In the genomic region with DNA sequence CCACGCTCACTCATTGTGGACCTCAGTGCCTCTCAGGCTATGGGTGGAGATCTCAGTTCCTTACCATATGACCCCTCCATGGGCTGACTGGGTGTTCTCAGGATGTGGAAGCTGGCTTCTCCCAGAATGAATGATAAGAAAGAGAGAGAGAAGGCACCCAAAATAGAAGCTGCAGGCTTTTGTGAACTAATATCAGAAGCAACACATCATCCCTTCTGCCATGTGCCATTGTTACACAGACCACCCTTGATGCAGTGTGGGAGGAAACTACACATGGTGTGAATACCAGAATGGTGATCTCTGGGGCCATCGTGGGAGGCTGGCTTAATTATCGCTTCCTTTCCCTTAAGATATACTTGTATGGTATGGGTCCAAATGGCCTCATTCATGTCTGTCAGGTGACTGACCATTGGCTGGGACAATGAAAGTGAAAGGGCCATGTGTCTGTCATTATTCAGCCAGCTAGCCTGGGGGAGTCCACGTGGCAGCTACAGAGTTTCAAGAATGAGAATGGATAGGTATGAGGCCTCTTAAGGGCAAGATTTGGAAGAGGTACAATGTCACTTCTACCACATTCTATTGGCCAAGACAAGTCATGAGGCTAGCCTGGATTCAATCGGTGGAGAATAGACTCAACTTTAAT, we compare ENCODE assay signal across 34 cellular contexts. TPM values are rescaled to one million over a fixed set of nuclear protein-coding genes. Genes with fewer than 3 reads are reported as not detected.
A peak's percentile ranks its signal among the peaks of the same experiment; 100 is the strongest.
DNase-seq lines count a peak whose midpoint lies in the region; ATAC-seq, FAIRE-seq and TF ChIP-seq lines count a peak whose summit lies in the region.
"Had no signal": no experiment of that assay in that cellular context is flagged by ENCODE, and none has a peak within 500 bp of the region (broad histone marks: within the 10 kb centered on the region; RNA-seq: fewer than 3 reads in every experiment).

No MANE protein-coding gene starts in this region.

- H3K27me3 Mint-ChIP-seq in dendritic cell treated with granulocyte-macrophage colony-stimulating factor and Interleukin-4, amounts not matched to agents 40 ng/mL and 50 ng/mL, for 4 days = peaks cover 14% of the 10 kb centered on the region
- H3K27me3 Mint-ChIP-seq in stimulated activated memory B cell treated with anti-CD40 and anti-IgM and Interleukin-4, amounts not matched to agents 10 μg/mL and 1 μg/mL and 100 μg/mL, for 72 hours = no peaks in the 10 kb centered on the region
- H3K27me3 Mint-ChIP-seq: activated B cell treated with CpG ODN at 0.5 μM for 24 hours, type B pancreatic cell had no signal

- H2BK5ac ChIP-seq in IMR-90 (ENCODE audit: low read depth, low read length, poor library complexity, severe bottlenecking) = no peak overlapping the region

- no peaks in the 10 kb centered on the region; the same call in 1 of the 2 replicates for H3K9me1 ChIP-seq in IMR-90 (ENCODE audit: insufficient read depth, low read length)

- CTCF ChIA-PET in IMR-90 (lab: Yijun Ruan, JAX) = no interaction called here

- no CpG with 5 or more reads among the region's 5 CpGs for WGBS in IMR-90 (ENCODE audit: extremely low coverage in 2 of 2, insufficient read length in 1 of 2), 2 experiments

- no peak overlapping the region for H3K56ac ChIP-seq in IMR-90 (ENCODE audit: extremely low read depth, insufficient read depth, low read length)

- H2BK20ac ChIP-seq in IMR-90 (ENCODE audit: low read depth, low read length) = 0 out of 2 replicates have a peak overlapping the region, but pooled peaks have one; percentile 17

- H2AK5ac ChIP-seq in IMR-90 (ENCODE audit: low read depth, low read length) = peak overlapping the region; percentile 30; the same call in 1 of the 2 replicates

- in situ Hi-C loops in IMR-90 (cut with MboI; ENCODE audit: low sequenced_read_pairs) = no loop called here

- no peaks in the 10 kb centered on the region for H4K20me1 ChIP-seq in IMR-90 (ENCODE audit: insufficient read depth, low read length)

- peak overlapping the region; percentile 37 for H3K4me3 Mint-ChIP-seq in dendritic cell treated with granulocyte-macrophage colony-stimulating factor and Interleukin-4, amounts not matched to agents 40 ng/mL and 50 ng/mL, for 4 days
- H3K4me3 Mint-ChIP-seq in stimulated activated memory B cell treated with anti-CD40 and anti-IgM and Interleukin-4, amounts not matched to agents 10 μg/mL and 1 μg/mL and 100 μg/mL, for 72 hours = no peak overlapping the region
- H3K4me3 Mint-ChIP-seq: activated B cell treated with CpG ODN at 0.5 μM for 24 hours; activated CD8-positive, alpha-beta memory T cell treated with anti-CD3 and anti-CD28 coated beads, Interleukin-2, amount 10 ng/mL, durations not matched to agents 7 days and 5 days; activated T-cell treated with anti-CD3 and anti-CD28 coated beads, Interleukin-2, amount 50 U/mL, for 4 hours; type B pancreatic cell had no signal

- peak; percentile 33 for FAIRE-seq in GM12892 (lab: Jason Lieb, UNC)
- FAIRE-seq: H54, islet of Langerhans had no signal

- no peak overlapping the region for H2BK120ac ChIP-seq in IMR-90 (ENCODE audit: low read depth, low read length)

- BruUV-seq in IMR-90 (replicated peaks; lab: Mats Ljungman, UMichigan) = no TSS peak

- H3K9ac ChIP-seq in IMR-90 (ENCODE audit: low read depth, low read length) = no peak overlapping the region

- H3K4me3 ChIP-seq in IMR-90 (ENCODE audit: insufficient read depth, low read depth, low read length) = no peak overlapping the region
- H3K4me3 ChIP-seq: colonic mucosa, left lung, psoas muscle had no signal

- H2AFZ ChIP-seq in IMR-90 (replicated peaks; ENCODE audit: low read length, poor library complexity) = no peak overlapping the region

- 0 out of 3 replicates have a peak overlapping the region, but pooled peaks have one; percentile 1 for H2BK15ac ChIP-seq in IMR-90 (ENCODE audit: low read depth, low read length)

- H3K79me1 ChIP-seq in IMR-90 (ENCODE audit: low read depth in 1 of 2, low read length in 2 of 2) = no peaks in the 10 kb centered on the region

- TF ChIP-seq POLR2A in GM12892 (IDR thresholded peaks at IDR 0.05; ENCODE audit: low read depth, low read length) (no peak), IMR-90 (IDR thresholded peaks at IDR 0.05; ENCODE audit: low read depth, low read length) (no peak)

- no peak for TF ChIP-seq RAD21 in IMR-90 (IDR thresholded peaks at IDR 0.05; ENCODE audit: low read length)

- H3K9me3 Mint-ChIP-seq in dendritic cell treated with granulocyte-macrophage colony-stimulating factor and Interleukin-4, amounts not matched to agents 40 ng/mL and 50 ng/mL, for 4 days = no peaks in the 10 kb centered on the region
- no peaks in the 10 kb centered on the region for H3K9me3 Mint-ChIP-seq in stimulated activated memory B cell treated with anti-CD40 and anti-IgM and Interleukin-4, amounts not matched to agents 10 μg/mL and 1 μg/mL and 100 μg/mL, for 72 hours
- H3K9me3 Mint-ChIP-seq: activated B cell treated with CpG ODN at 0.5 μM for 24 hours; activated T-cell treated with anti-CD3 and anti-CD28 coated beads, Interleukin-2, amount 50 U/mL, for 4 hours; type B pancreatic cell had no signal

- H3K4me2 ChIP-seq in IMR-90 (ENCODE audit: low read depth, low read length) = no peak overlapping the region

- H3K18ac ChIP-seq in IMR-90 (ENCODE audit: low read depth, low read length) = no peak overlapping the region

- no peaks in the 10 kb centered on the region for H3K36me3 ChIP-seq in IMR-90 (ENCODE audit: control insufficient read depth, insufficient read depth, low read length)
- H3K36me3 ChIP-seq: colonic mucosa, left lung had no signal

- H4K8ac ChIP-seq in IMR-90 (ENCODE audit: low read depth in 2 of 2, low read length in 2 of 2) = no peak overlapping the region

- ATAC-seq in IMR-90 (ENCODE audit: low read depth) (no peak), HG02840 (IDR thresholded peaks at IDR 0.05; ENCODE audit: low FRiP score, unreplicated experiment) (no peak), HG03159 (IDR thresholded peaks at IDR 0.05; ENCODE audit: unreplicated experiment) (no peak)
- no peak for ATAC-seq in stimulated activated memory B cell treated with anti-CD40 and anti-IgM and Interleukin-4, amounts not matched to agents 10 μg/mL and 1 μg/mL and 100 μg/mL, for 72 hours
- ATAC-seq: activated CD8-positive, alpha-beta memory T cell treated with anti-CD3 and anti-CD28 coated beads, Interleukin-2, amount 10 ng/mL, durations not matched to agents 7 days and 5 days; activated T-cell treated with anti-CD3 and anti-CD28 coated beads, Interleukin-2, amount 50 U/mL, for 4 hours; left lung; Panc1; psoas muscle had no signal

- peak overlapping the region; percentile 75 for H3K27ac Mint-ChIP-seq in dendritic cell treated with granulocyte-macrophage colony-stimulating factor and Interleukin-4, amounts not matched to agents 40 ng/mL and 50 ng/mL, for 4 days
- peak overlapping the region; percentile 45 for H3K27ac Mint-ChIP-seq in stimulated activated memory B cell treated with anti-CD40 and anti-IgM and Interleukin-4, amounts not matched to agents 10 μg/mL and 1 μg/mL and 100 μg/mL, for 72 hours
- H3K27ac Mint-ChIP-seq: activated CD8-positive, alpha-beta memory T cell treated with anti-CD3 and anti-CD28 coated beads, Interleukin-2, amount 10 ng/mL, durations not matched to agents 7 days and 5 days had no signal

- no peaks in the 10 kb centered on the region for H3K27me3 ChIP-seq in IMR-90 (ENCODE audit: control insufficient read depth, insufficient read depth, low read length)
- H3K27me3 ChIP-seq: colonic mucosa, left lung had no signal

- H3K4me1 ChIP-seq in IMR-90 (ENCODE audit: control insufficient read depth, insufficient read depth, low read length) = peaks cover 10% of the 10 kb centered on the region
- H3K4me1 ChIP-seq: colonic mucosa had no signal

- dilution Hi-C loops in IMR-90 (cut with HindIII; ENCODE audit: low sequenced_read_pairs, unreplicated experiment) = no loop called here

- intact Hi-C loops in IMR-90 (cut with micrococcal nuclease) = no loop called here
- intact Hi-C loops in dendritic cell treated with granulocyte-macrophage colony-stimulating factor and Interleukin-4, amounts not matched to agents 40 ng/mL and 50 ng/mL, for 4 days (cut with micrococcal nuclease) = no loop called here

- H3K4ac ChIP-seq in IMR-90 (ENCODE audit: low read depth, low read length) = no peak overlapping the region

- no peak overlapping the region for H3K27ac ChIP-seq in IMR-90 (ENCODE audit: insufficient read depth, low read length)
- H3K27ac ChIP-seq: C4-2B, colonic mucosa, left lung, psoas muscle had no signal

- no peak overlapping the region for H4K91ac ChIP-seq in IMR-90 (ENCODE audit: insufficient read depth, low read depth, low read length)

- peaks cover 63% of the 10 kb centered on the region for H3K4me1 Mint-ChIP-seq in dendritic cell treated with granulocyte-macrophage colony-stimulating factor and Interleukin-4, amounts not matched to agents 40 ng/mL and 50 ng/mL, for 4 days (ENCODE audit: low read depth)
- peaks cover 63% of the 10 kb centered on the region for H3K4me1 Mint-ChIP-seq in stimulated activated memory B cell treated with anti-CD40 and anti-IgM and Interleukin-4, amounts not matched to agents 10 μg/mL and 1 μg/mL and 100 μg/mL, for 72 hours

- no peaks in the 10 kb centered on the region for H3K36me3 Mint-ChIP-seq in dendritic cell treated with granulocyte-macrophage colony-stimulating factor and Interleukin-4, amounts not matched to agents 40 ng/mL and 50 ng/mL, for 4 days (ENCODE audit: low read depth)
- H3K36me3 Mint-ChIP-seq in stimulated activated memory B cell treated with anti-CD40 and anti-IgM and Interleukin-4, amounts not matched to agents 10 μg/mL and 1 μg/mL and 100 μg/mL, for 72 hours = no peaks in the 10 kb centered on the region
- H3K36me3 Mint-ChIP-seq: type B pancreatic cell had no signal

- H3K14ac ChIP-seq in IMR-90 (replicated peaks; ENCODE audit: low read depth, low read length) = no peak overlapping the region

- H4K5ac ChIP-seq in IMR-90 (ENCODE audit: low read depth, low read length) = no peak overlapping the region

- DNase-seq in GM12892 (ENCODE audit: insufficient read length) = no peak
- DNase-seq in IMR-90 = no peak
- DNase-seq in medulla oblongata (ENCODE audit: extremely low spot score) = no peak
- DNase-seq: activated B cell treated with CpG ODN at 0.5 μM for 24 hours; activated CD8-positive, alpha-beta memory T cell treated with anti-CD3 and anti-CD28 coated beads, Interleukin-2, amount 10 ng/mL, durations not matched to agents 7 days and 5 days; activated T-cell treated with anti-CD3 and anti-CD28 coated beads, Interleukin-2, amount 50 U/mL, for 4 hours; Calu3; colonic mucosa; DMS79; effector memory CD4-positive, alpha-beta T cell; erythroblast; GDM1; head of caudate nucleus; Kasumi-1; left lung; NCI-H1417; NCI-H2029 treated with DMSO at 0.1 percent for 48 hours; NCI-H2227 treated with DMSO at 0.1 percent for 48 hours; NCI-H526 treated with DMSO at 0.1 percent for 48 hours; nucleus accumbens; psoas muscle; SHP77 treated with DMSO at 0.1 percent for 48 hours; stimulated activated CD4-positive, alpha-beta T cell treated with anti-CD3 and anti-CD28 coated beads, Interleukin-15, amount 100 ng/mL, for 24 hours; stimulated activated naive CD4-positive, alpha-beta T cell; SW 1271 had no signal

- no peak overlapping the region for H2AK9ac ChIP-seq in IMR-90 (replicated peaks; ENCODE audit: low read depth, low read length, poor library complexity)

- no peak for TF ChIP-seq CTCF in IMR-90 (conservative IDR thresholded peaks at IDR 0.05; ENCODE audit: low read depth, low read length)

- no peaks in the 10 kb centered on the region for H3K9me3 ChIP-seq in IMR-90 (ENCODE audit: control insufficient read depth, insufficient read depth, low read length)
- H3K9me3 ChIP-seq: colonic mucosa, left lung, psoas muscle had no signal

- POLR2A ChIA-PET in IMR-90 (lab: Charles Lee; ENCODE audit: unreplicated experiment) = no interaction called here

- H3K23ac ChIP-seq in IMR-90 (ENCODE audit: low read depth, low read length) = no peak overlapping the region

RNA-seq across cellular contexts. Expression of a gene that starts 29.4 kb away (rescaled TPM):
- 3.5 TPM for polyA plus RNA-seq in GM12892 (2012; ENCODE audit: missing spikeins)
- 46.4 TPM in 2 replicates for total RNA-seq in IMR-90 (2012; rRNA removed)
- 41.4 and 47.9 TPM in 2 replicates for polyA plus RNA-seq in IMR-90 (2012; rRNA removed)
- 28.9 and 33.4 TPM in 2 replicates for polyA plus RNA-seq in IMR-90 (2012; cell fraction: cytosol; rRNA removed)
- polyA plus RNA-seq in IMR-90 (2012; cell fraction: nucleus; rRNA removed; ENCODE audit: low replicate concordance) = 41.5 and 54.4 TPM in 2 replicates
